ENCODE assay signal across 12 cellular contexts in genomic region chr6:22320750-22321149, GRCh38. TPM values are rescaled to one million over a fixed set of nuclear protein-coding genes. Genes with fewer than 3 reads are reported as not detected.
DNase-seq lines count a peak whose midpoint lies in the region; ATAC-seq and FAIRE-seq lines count a peak whose summit lies in the region.
"Had no signal": no experiment of that assay in that cellular context is flagged by ENCODE, and none has a peak within 500 bp of the region (broad histone marks: within the 10 kb centered on the region; RNA-seq: fewer than 3 reads in every experiment).

No MANE protein-coding gene starts in this region.

- no peaks in the 10 kb centered on the region for H3K36me3 Mint-ChIP-seq in stimulated activated effector memory CD8-positive, alpha-beta T cell treated with anti-CD3 and anti-CD28 coated beads, Interleukin-12 subunit alpha, Interleukin-12 subunit beta, amount 100 ng/mL, for 72 hours
- H3K36me3 Mint-ChIP-seq: naive thymus-derived CD8-positive, alpha-beta T cell had no signal

- peak; percentile 55 for DNase-seq in GM03348 (ENCODE audit: low spot score)
- DNase-seq in RCC 7860 (ENCODE audit: low spot score), result peak; percentile 88
- peak; percentile 10 for DNase-seq in fibroblast of gingiva (ENCODE audit: low read depth)
- peak; percentile 98 for DNase-seq in renal cortical epithelial cell (ENCODE audit: low read depth)
- no peak for DNase-seq in NAMALWA (ENCODE audit: low spot score)
- no peak for DNase-seq in stimulated activated effector memory CD8-positive, alpha-beta T cell treated with anti-CD3 and anti-CD28 coated beads, Interleukin-12 subunit alpha, Interleukin-12 subunit beta, amount 100 ng/mL, for 72 hours (ENCODE audit: low spot score in 2 of 2)
- DNase-seq: cortex of kidney; naive thymus-derived CD8-positive, alpha-beta T cell had no signal

- H3K9me3 Mint-ChIP-seq in stimulated activated effector memory CD8-positive, alpha-beta T cell treated with anti-CD3 and anti-CD28 coated beads, Interleukin-12 subunit alpha, Interleukin-12 subunit beta, amount 100 ng/mL, for 72 hours, result peaks cover 8% of the 10 kb centered on the region
- H3K9me3 Mint-ChIP-seq: stimulated activated naive CD8-positive, alpha-beta T cell treated with anti-CD3 and anti-CD28 coated beads, Interleukin-15, Interleukin-2, amounts not matched to agents 100 ng/mL and 50 ng/mL, for 24 hours had no signal

- H3K27ac Mint-ChIP-seq in stimulated activated effector memory CD8-positive, alpha-beta T cell treated with anti-CD3 and anti-CD28 coated beads, Interleukin-12 subunit alpha, Interleukin-12 subunit beta, amount 100 ng/mL, for 72 hours, result no peak overlapping the region
- H3K27ac Mint-ChIP-seq: naive thymus-derived CD8-positive, alpha-beta T cell; stimulated activated naive CD8-positive, alpha-beta T cell treated with anti-CD3 and anti-CD28 coated beads, Interleukin-15, Interleukin-2, amounts not matched to agents 100 ng/mL and 50 ng/mL, for 24 hours; WTC11 had no signal

- H3K4me3 Mint-ChIP-seq in stimulated activated effector memory CD8-positive, alpha-beta T cell treated with anti-CD3 and anti-CD28 coated beads, Interleukin-12 subunit alpha, Interleukin-12 subunit beta, amount 100 ng/mL, for 72 hours, result no peak overlapping the region
- H3K4me3 Mint-ChIP-seq: naive thymus-derived CD8-positive, alpha-beta T cell; stimulated activated naive CD8-positive, alpha-beta T cell treated with anti-CD3 and anti-CD28 coated beads, Interleukin-15, Interleukin-2, amounts not matched to agents 100 ng/mL and 50 ng/mL, for 24 hours; WTC11 had no signal

- H3K4me1 Mint-ChIP-seq in stimulated activated effector memory CD8-positive, alpha-beta T cell treated with anti-CD3 and anti-CD28 coated beads, Interleukin-12 subunit alpha, Interleukin-12 subunit beta, amount 100 ng/mL, for 72 hours, result no peaks in the 10 kb centered on the region
- H3K4me1 Mint-ChIP-seq: naive thymus-derived CD8-positive, alpha-beta T cell had no signal

- no peak for ATAC-seq in GM18870 (IDR thresholded peaks at IDR 0.05; ENCODE audit: unreplicated experiment)
- ATAC-seq in GM18511 (IDR thresholded peaks at IDR 0.05; ENCODE audit: unreplicated experiment), result no peak
- ATAC-seq in stimulated activated effector memory CD8-positive, alpha-beta T cell treated with anti-CD3 and anti-CD28 coated beads, Interleukin-12 subunit alpha, Interleukin-12 subunit beta, amount 100 ng/mL, for 72 hours, result no peak
- ATAC-seq: naive thymus-derived CD8-positive, alpha-beta T cell; WTC11 had no signal

- peak; percentile 98 for FAIRE-seq in RCC 7860 (lab: Jason Lieb, UNC)

RNA-seq across cellular contexts. Expression of gene PRL, which starts 23.9 kb away (rescaled TPM):
- not detected in 2 replicates for total RNA-seq in renal cortical epithelial cell
- total RNA-seq: WTC11 had no signal

Comparison
In these comparisons a context has a peak if more than half of its experiments do, and no peak if none do; other contexts are left out.
1. DNase-seq: peak in GM03348 (single experiment), RCC 7860 (single experiment), fibroblast of gingiva (single experiment) and renal cortical epithelial cell (single experiment); none in NAMALWA (single experiment) and stimulated activated effector memory CD8-positive, alpha-beta T cell treated with anti-CD3 and anti-CD28 coated beads, Interleukin-12 subunit alpha, Interleukin-12 subunit beta, amount 100 ng/mL, for 72 hours (0 of 2).